ENCODE assay signal across 1 cellular context in the genomic region with DNA sequence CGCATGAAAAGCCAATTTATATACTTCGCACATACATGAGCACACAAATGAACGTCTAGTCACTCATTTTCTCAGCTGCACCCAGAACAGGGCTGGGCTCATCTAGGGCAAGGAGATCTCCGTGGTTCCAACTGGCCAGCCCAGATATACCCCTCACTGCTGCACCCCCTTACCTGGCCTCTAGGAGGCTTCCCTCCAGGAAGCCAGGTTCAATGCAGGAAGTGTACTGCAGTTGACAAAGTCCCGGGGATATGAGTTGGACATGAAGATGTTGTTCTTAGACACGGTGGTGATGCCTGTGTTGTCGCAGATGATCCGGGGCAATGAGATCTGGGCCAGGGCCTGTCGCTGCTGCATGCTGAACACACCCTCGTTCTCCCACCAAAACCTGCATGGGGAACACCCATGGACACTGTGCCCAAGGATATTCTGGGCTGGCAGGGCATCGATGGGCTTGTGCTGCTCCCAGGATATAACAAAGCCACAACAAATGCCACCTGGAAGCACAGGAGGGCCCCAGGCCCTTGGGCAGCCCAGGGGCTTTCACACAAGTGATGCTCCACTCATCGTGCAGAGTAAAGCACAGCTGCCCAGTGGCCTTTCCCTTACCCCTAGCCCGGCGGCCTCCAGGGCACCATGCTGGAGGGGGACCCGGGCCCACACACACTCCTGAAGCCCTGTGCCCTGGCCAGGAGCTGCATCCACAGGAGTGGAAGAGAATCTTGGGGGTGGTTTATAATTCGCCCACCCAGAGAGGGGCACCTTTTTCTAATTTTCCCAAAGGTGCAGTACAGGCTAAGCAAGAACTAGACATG.
TF ChIP-seq lines count a peak whose summit lies in the region.

No MANE protein-coding gene starts in this region.

TF ChIP-seq in H1, 55 proteins besides CTCF, POLR2A, EP300 and RAD21:
- TF ChIP-seq, protein P1, sequence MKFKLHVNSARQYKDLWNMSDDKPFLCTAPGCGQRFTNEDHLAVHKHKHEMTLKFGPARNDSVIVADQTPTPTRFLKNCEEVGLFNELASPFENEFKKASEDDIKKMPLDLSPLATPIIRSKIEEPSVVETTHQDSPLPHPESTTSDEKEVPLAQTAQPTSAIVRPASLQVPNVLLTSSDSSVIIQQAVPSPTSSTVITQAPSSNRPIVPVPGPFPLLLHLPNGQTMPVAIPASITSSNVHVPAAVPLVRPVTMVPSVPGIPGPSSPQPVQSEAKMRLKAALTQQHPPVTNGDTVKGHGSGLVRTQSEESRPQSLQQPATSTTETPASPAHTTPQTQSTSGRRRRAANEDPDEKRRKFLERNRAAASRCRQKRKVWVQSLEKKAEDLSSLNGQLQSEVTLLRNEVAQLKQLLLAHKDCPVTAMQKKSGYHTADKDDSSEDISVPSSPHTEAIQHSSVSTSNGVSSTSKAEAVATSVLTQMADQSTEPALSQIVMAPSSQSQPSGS (IDR thresholded peaks at IDR 0.05; ENCODE audit: low read length): no peak
- TF ChIP-seq RNF2 (IDR thresholded peaks at IDR 0.05; ENCODE audit: borderline replicate concordance, low read depth, low read length, missing control alignments, poor library complexity, severe bottlenecking): no peak
- TF ChIP-seq SAP30 (IDR thresholded peaks at IDR 0.05; ENCODE audit: insufficient read depth, insufficient replicate concordance, low read length): no peak
- TF ChIP-seq, protein P2, sequence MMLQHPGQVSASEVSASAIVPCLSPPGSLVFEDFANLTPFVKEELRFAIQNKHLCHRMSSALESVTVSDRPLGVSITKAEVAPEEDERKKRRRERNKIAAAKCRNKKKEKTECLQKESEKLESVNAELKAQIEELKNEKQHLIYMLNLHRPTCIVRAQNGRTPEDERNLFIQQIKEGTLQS (IDR thresholded peaks at IDR 0.05; ENCODE audit: insufficient read depth, low read depth, low read length): no peak
- no peak for TF ChIP-seq TCF12 (IDR thresholded peaks at IDR 0.05; ENCODE audit: low read depth, low read length)
- no peak for TF ChIP-seq ZNF274 (IDR thresholded peaks at IDR 0.05; ENCODE audit: borderline replicate concordance, extremely low read depth, low read length)
- no peak for TF ChIP-seq POLR2AphosphoS5 (IDR thresholded peaks at IDR 0.05; ENCODE audit: low read depth, low read length)
- TF ChIP-seq CHD2 (IDR thresholded peaks at IDR 0.05; ENCODE audit: low read length): no peak
- no peak for TF ChIP-seq EZH2 (IDR thresholded peaks at IDR 0.05; ENCODE audit: low read depth, low read length, severe bottlenecking)
- TF ChIP-seq, protein P3, sequence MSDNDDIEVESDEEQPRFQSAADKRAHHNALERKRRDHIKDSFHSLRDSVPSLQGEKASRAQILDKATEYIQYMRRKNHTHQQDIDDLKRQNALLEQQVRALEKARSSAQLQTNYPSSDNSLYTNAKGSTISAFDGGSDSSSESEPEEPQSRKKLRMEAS (IDR thresholded peaks at IDR 0.05): no peak
- TF ChIP-seq MAFK (IDR thresholded peaks at IDR 0.05; ENCODE audit: low read depth, low read length): no peak
- no peak for TF ChIP-seq RFX5 (IDR thresholded peaks at IDR 0.05; ENCODE audit: borderline replicate concordance, low read depth, low read length)
- TF ChIP-seq JUN (IDR thresholded peaks at IDR 0.05; ENCODE audit: low read depth, low read length): no peak
- TF ChIP-seq KDM5A (IDR thresholded peaks at IDR 0.05; ENCODE audit: low read length): no peak
- no peak for TF ChIP-seq SP4 (IDR thresholded peaks at IDR 0.05; ENCODE audit: low read length)
- TF ChIP-seq SP1 (IDR thresholded peaks at IDR 0.05; ENCODE audit: low read depth, low read length): no peak
- TF ChIP-seq RXRA (IDR thresholded peaks at IDR 0.05; ENCODE audit: insufficient read depth, low read depth, low read length): no peak
- TF ChIP-seq, protein P4, sequence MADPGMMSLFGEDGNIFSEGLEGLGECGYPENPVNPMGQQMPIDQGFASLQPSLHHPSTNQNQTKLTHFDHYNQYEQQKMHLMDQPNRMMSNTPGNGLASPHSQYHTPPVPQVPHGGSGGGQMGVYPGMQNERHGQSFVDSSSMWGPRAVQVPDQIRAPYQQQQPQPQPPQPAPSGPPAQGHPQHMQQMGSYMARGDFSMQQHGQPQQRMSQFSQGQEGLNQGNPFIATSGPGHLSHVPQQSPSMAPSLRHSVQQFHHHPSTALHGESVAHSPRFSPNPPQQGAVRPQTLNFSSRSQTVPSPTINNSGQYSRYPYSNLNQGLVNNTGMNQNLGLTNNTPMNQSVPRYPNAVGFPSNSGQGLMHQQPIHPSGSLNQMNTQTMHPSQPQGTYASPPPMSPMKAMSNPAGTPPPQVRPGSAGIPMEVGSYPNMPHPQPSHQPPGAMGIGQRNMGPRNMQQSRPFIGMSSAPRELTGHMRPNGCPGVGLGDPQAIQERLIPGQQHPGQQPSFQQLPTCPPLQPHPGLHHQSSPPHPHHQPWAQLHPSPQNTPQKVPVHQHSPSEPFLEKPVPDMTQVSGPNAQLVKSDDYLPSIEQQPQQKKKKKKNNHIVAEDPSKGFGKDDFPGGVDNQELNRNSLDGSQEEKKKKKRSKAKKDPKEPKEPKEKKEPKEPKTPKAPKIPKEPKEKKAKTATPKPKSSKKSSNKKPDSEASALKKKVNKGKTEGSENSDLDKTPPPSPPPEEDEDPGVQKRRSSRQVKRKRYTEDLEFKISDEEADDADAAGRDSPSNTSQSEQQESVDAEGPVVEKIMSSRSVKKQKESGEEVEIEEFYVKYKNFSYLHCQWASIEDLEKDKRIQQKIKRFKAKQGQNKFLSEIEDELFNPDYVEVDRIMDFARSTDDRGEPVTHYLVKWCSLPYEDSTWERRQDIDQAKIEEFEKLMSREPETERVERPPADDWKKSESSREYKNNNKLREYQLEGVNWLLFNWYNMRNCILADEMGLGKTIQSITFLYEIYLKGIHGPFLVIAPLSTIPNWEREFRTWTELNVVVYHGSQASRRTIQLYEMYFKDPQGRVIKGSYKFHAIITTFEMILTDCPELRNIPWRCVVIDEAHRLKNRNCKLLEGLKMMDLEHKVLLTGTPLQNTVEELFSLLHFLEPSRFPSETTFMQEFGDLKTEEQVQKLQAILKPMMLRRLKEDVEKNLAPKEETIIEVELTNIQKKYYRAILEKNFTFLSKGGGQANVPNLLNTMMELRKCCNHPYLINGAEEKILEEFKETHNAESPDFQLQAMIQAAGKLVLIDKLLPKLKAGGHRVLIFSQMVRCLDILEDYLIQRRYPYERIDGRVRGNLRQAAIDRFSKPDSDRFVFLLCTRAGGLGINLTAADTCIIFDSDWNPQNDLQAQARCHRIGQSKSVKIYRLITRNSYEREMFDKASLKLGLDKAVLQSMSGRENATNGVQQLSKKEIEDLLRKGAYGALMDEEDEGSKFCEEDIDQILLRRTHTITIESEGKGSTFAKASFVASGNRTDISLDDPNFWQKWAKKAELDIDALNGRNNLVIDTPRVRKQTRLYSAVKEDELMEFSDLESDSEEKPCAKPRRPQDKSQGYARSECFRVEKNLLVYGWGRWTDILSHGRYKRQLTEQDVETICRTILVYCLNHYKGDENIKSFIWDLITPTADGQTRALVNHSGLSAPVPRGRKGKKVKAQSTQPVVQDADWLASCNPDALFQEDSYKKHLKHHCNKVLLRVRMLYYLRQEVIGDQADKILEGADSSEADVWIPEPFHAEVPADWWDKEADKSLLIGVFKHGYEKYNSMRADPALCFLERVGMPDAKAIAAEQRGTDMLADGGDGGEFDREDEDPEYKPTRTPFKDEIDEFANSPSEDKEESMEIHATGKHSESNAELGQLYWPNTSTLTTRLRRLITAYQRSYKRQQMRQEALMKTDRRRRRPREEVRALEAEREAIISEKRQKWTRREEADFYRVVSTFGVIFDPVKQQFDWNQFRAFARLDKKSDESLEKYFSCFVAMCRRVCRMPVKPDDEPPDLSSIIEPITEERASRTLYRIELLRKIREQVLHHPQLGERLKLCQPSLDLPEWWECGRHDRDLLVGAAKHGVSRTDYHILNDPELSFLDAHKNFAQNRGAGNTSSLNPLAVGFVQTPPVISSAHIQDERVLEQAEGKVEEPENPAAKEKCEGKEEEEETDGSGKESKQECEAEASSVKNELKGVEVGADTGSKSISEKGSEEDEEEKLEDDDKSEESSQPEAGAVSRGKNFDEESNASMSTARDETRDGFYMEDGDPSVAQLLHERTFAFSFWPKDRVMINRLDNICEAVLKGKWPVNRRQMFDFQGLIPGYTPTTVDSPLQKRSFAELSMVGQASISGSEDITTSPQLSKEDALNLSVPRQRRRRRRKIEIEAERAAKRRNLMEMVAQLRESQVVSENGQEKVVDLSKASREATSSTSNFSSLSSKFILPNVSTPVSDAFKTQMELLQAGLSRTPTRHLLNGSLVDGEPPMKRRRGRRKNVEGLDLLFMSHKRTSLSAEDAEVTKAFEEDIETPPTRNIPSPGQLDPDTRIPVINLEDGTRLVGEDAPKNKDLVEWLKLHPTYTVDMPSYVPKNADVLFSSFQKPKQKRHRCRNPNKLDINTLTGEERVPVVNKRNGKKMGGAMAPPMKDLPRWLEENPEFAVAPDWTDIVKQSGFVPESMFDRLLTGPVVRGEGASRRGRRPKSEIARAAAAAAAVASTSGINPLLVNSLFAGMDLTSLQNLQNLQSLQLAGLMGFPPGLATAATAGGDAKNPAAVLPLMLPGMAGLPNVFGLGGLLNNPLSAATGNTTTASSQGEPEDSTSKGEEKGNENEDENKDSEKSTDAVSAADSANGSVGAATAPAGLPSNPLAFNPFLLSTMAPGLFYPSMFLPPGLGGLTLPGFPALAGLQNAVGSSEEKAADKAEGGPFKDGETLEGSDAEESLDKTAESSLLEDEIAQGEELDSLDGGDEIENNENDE (IDR thresholded peaks at IDR 0.05; ENCODE audit: insufficient replicate concordance, low read length): no peak
- TF ChIP-seq KDM4A (IDR thresholded peaks at IDR 0.05; ENCODE audit: low read depth, low read length, severe bottlenecking): no peak
